In the genomic region with DNA sequence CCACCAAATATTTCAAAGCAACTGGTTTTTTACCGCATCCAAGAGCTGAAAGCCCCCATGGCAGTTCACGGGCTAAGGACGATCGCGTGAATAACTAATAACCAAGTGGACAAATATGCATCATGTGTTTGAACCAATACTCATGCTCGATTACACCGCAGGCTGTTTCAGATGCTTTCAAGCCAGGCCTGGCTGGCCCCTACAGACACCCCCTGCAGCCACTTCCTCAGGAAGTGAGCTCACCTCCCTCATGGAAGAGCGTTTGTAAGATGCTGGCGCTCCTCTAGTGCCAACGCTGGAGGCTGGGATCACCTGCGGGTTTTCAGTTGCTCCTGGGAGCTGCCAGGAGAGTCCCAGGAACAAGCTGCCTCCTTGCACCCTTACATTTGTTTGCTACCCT, we compare ENCODE assay signal across 14 cellular contexts. TPM values are rescaled to one million over a fixed set of nuclear protein-coding genes. Genes with fewer than 3 reads are reported as not detected.
DNase-seq lines count a peak whose midpoint lies in the region; ATAC-seq and TF ChIP-seq lines count a peak whose summit lies in the region.
"Had no signal": no experiment of that assay in that cellular context is flagged by ENCODE, and none has a peak within 500 bp of the region (broad histone marks: within the 10 kb centered on the region; RNA-seq: fewer than 3 reads in every experiment).

No MANE protein-coding gene starts in this region.

- no peak for TF ChIP-seq POLR2A in NB4 (IDR thresholded peaks at IDR 0.05; ENCODE audit: extremely low read depth, insufficient read length)

- peaks cover 18% of the 10 kb centered on the region for H3K4me1 Mint-ChIP-seq in neural crest cell

- no peak for TF ChIP-seq CTCF in NB4 (IDR thresholded peaks at IDR 0.05; ENCODE audit: low read depth, low read length)
- TF ChIP-seq CTCF in neural crest cell (conservative IDR thresholded peaks at IDR 0.05) = no peak

- DNase-seq in EL = peak; percentile 60
- peak; percentile 20 for DNase-seq in NB4 (ENCODE audit: low read depth)
- peak; percentile 63 for DNase-seq in cerebellar cortex (ENCODE audit: low spot score)
- no peak for DNase-seq in neural crest cell (ENCODE audit: low read depth, low spot score)
- no peak for DNase-seq in hepatic stellate cell (ENCODE audit: low spot score)
- DNase-seq: activated CD4-positive, alpha-beta T cell treated with anti-CD3 and anti-CD28 coated beads, Interleukin-2, amount 10 ng/mL, durations not matched to agents 24 days and 14 days; heart right ventricle; NCI-H2227 treated with DMSO at 0.1 percent for 48 hours; ovary; PC-3 had no signal

- no peaks in the 10 kb centered on the region for H3K36me3 Mint-ChIP-seq in neural crest cell (ENCODE audit: low read depth)

- no peaks in the 10 kb centered on the region for H3K9me3 Mint-ChIP-seq in neural crest cell
- H3K9me3 Mint-ChIP-seq: activated CD4-positive, alpha-beta T cell treated with anti-CD3 and anti-CD28 coated beads, Interleukin-2, amount 10 ng/mL, durations not matched to agents 24 days and 14 days; activated T-helper 2 cell treated with anti-CD3 and anti-CD28 coated beads, Interferon-gamma antibody, Interleukin-2, Interleukin-4, amounts not matched to agents 10 μg/mL and 5 μg/mL and 100 μg/mL, durations not matched to agents 14 hours and 24 hours and 36 hours had no signal

- ATAC-seq in activated CD4-positive, CD25-positive, alpha-beta regulatory T cell treated with anti-CD3 and anti-CD28 coated beads, Interleukin-2, amount 50 U/mL, for 24 hours = no peak
- no peak for ATAC-seq in HG02884 (IDR thresholded peaks at IDR 0.05; ENCODE audit: unreplicated experiment)
- ATAC-seq in HG02981 (IDR thresholded peaks at IDR 0.05; ENCODE audit: unreplicated experiment) = no peak
- ATAC-seq: PC-3 had no signal

- no peak overlapping the region for H3K4me3 ChIP-seq in NB4 (ENCODE audit: low read depth, low read length)
- H3K4me3 ChIP-seq: ovary had no signal

- peak overlapping the region; percentile 65 for H3K27ac Mint-ChIP-seq in neural crest cell (ENCODE audit: unreplicated experiment)
- H3K27ac Mint-ChIP-seq: activated CD4-positive, alpha-beta T cell treated with anti-CD3 and anti-CD28 coated beads, Interleukin-2, amount 10 ng/mL, durations not matched to agents 24 days and 14 days; activated T-helper 2 cell treated with anti-CD3 and anti-CD28 coated beads, Interferon-gamma antibody, Interleukin-2, Interleukin-4, amounts not matched to agents 10 μg/mL and 5 μg/mL and 100 μg/mL, durations not matched to agents 14 hours and 24 hours and 36 hours had no signal

- H3K27me3 Mint-ChIP-seq in neural crest cell (ENCODE audit: low read depth) = no peaks in the 10 kb centered on the region

- H3K4me3 Mint-ChIP-seq in neural crest cell = no peak overlapping the region

RNA-seq across cellular contexts. Expression of gene PTCH1, which starts 53.9 kb away (rescaled TPM):
- 70.8 and 75.6 TPM in 2 replicates for total RNA-seq in neural crest cell

Comparison
In these comparisons a context has a peak if more than half of its experiments do, and no peak if none do; other contexts are left out.
1. DNase-seq: peak in EL (single experiment), NB4 (single experiment) and cerebellar cortex (single experiment); none in neural crest cell (single experiment) and hepatic stellate cell (single experiment).